In the genomic region with DNA sequence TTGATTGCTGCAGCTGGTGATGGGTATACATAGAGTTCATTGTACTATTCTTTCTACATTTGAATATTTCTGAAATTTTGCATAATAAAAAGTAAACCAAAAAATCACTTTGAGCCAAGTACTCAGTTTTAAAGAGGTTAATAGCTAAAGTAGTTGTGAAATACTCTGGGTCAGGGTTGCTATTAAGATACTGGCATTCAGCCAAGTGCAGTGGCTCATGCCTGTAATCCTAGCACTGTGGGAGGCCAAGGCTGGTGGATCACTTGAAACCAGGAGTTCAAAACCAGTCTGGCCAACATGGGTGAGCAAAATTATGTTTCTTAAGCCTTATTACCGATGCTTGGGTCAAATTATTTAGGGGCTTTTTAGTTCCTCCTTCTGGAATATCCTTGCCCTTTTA, we compare ENCODE assay signal across 9 cellular contexts.
A peak's percentile ranks its signal among the peaks of the same experiment; 100 is the strongest.
DNase-seq lines count a peak whose midpoint lies in the region; ATAC-seq and TF ChIP-seq lines count a peak whose summit lies in the region.
"Had no signal": no experiment of that assay in that cellular context is flagged by ENCODE, and none has a peak within 500 bp of the region (broad histone marks: within the 10 kb centered on the region; RNA-seq: fewer than 3 reads in every experiment).

No MANE protein-coding gene starts in this region.

- H3K4me3 ChIP-seq in HFF-Myc (replicated peaks; ENCODE audit: low read depth, low read length) (no peak overlapping the region), gastroesophageal sphincter (no peak overlapping the region), esophagus squamous epithelium (no peak overlapping the region), MM.1S (ENCODE audit: low read length) (no peak overlapping the region)

- no peak overlapping the region for H3K4me2 ChIP-seq in MM.1S (ENCODE audit: low read depth, low read length)

- TF ChIP-seq CTCF in HFF-Myc (IDR thresholded peaks at IDR 0.05; ENCODE audit: low read depth, low read length, missing control alignments) (no peak), gastroesophageal sphincter (IDR thresholded peaks at IDR 0.05) (no peak), esophagus squamous epithelium (IDR thresholded peaks at IDR 0.05) (no peak), MM.1S (IDR thresholded peaks at IDR 0.05; ENCODE audit: low read length) (no peak)

- TF ChIP-seq POLR2A in gastroesophageal sphincter (IDR thresholded peaks at IDR 0.05) = no peak
- no peak for TF ChIP-seq POLR2A in esophagus squamous epithelium (IDR thresholded peaks at IDR 0.05)

- DNase-seq in A172 (ENCODE audit: low spot score) (peak; percentile 52), HFF-Myc (ENCODE audit: extremely low read depth, low read depth) (peak; percentile 26), RKO (ENCODE audit: low spot score) (peak; percentile 47), esophagus squamous epithelium (lab: John Stamatoyannopoulos, UW) (no peak), T-helper 9 cell (no peak), MM.1S (no peak)
- DNase-seq: activated CD4-positive, alpha-beta memory T cell treated with anti-CD3 and anti-CD28 coated beads for 36 hours had no signal

- ATAC-seq in gastroesophageal sphincter = peak; percentile 53
- ATAC-seq in HG02798 (IDR thresholded peaks at IDR 0.05; ENCODE audit: poor library complexity, unreplicated experiment) = no peak

- H3K79me2 ChIP-seq in MM.1S (ENCODE audit: low read length) = peaks cover 33% of the 10 kb centered on the region

- H3F3A ChIP-seq in MM.1S (ENCODE audit: insufficient read depth, low read length) = no peaks in the 10 kb centered on the region

- H3K4me1 ChIP-seq in gastroesophageal sphincter (no peaks in the 10 kb centered on the region), esophagus squamous epithelium (peaks cover 0 to 10% (median 0%) of the 10 kb centered on the region in 3 donors), MM.1S (ENCODE audit: low read length) (no peaks in the 10 kb centered on the region)

- no peak overlapping the region for H3K27ac ChIP-seq in gastroesophageal sphincter
- no peak overlapping the region for H3K27ac ChIP-seq in esophagus squamous epithelium
- H3K27ac ChIP-seq in MM.1S (ENCODE audit: low read length) = no peak overlapping the region

- H4K20me1 ChIP-seq in MM.1S (ENCODE audit: insufficient read depth, low read length) = no peaks in the 10 kb centered on the region; the same call in 1 of the 2 replicates

- intact Hi-C loops in esophagus squamous epithelium (cut with DNase I) = no loop called here

- H3K27me3 ChIP-seq in gastroesophageal sphincter (no peaks in the 10 kb centered on the region), esophagus squamous epithelium (no peaks in the 10 kb centered on the region), MM.1S (replicated peaks; ENCODE audit: insufficient read depth, low read length) (no peaks in the 10 kb centered on the region)

- TF ChIP-seq EP300 in gastroesophageal sphincter (IDR thresholded peaks at IDR 0.05) = no peak

- WGBS in gastroesophageal sphincter (ENCODE audit: low coverage in 1 of 2), 2 donors = 100% methylated on average over 1 of the region's 1 CpG
- 63 to 93% methylated on average over 1 of the region's 1 CpG for WGBS in esophagus squamous epithelium, 2 donors

- no peaks in the 10 kb centered on the region for H3K9me2 ChIP-seq in MM.1S (replicated peaks; ENCODE audit: insufficient read depth, low read length)

- H3K36me3 ChIP-seq in gastroesophageal sphincter = peaks cover 0 to 11% of the 10 kb centered on the region in 2 donors
- peaks cover 0 to 27% (median 0%) of the 10 kb centered on the region in 3 donors for H3K36me3 ChIP-seq in esophagus squamous epithelium
- H3K36me3 ChIP-seq in MM.1S (replicated peaks; ENCODE audit: insufficient read depth, low read length) = no peaks in the 10 kb centered on the region

- no peak overlapping the region for H3K9ac ChIP-seq in MM.1S (ENCODE audit: low read length)

- H3K9me3 ChIP-seq in gastroesophageal sphincter (peaks cover 0 to 19% (median 0%) of the 10 kb centered on the region in 3 donors), esophagus squamous epithelium (peaks cover 0 to 10% (median 9%) of the 10 kb centered on the region in 3 donors), MM.1S (replicated peaks; ENCODE audit: insufficient read depth, low read length) (no peaks in the 10 kb centered on the region)

- no peak overlapping the region for H2AFZ ChIP-seq in MM.1S (ENCODE audit: low read length)

Comparison
In these comparisons a context has a peak if more than half of its experiments do, and no peak if none do; other contexts are left out.
1. DNase-seq: peak in A172 (single experiment), HFF-Myc (single experiment) and RKO (single experiment); none in esophagus squamous epithelium (single experiment), T-helper 9 cell (single experiment) and MM.1S (single experiment).